9 cellular contexts compared by ENCODE assay signal in the genomic region with DNA sequence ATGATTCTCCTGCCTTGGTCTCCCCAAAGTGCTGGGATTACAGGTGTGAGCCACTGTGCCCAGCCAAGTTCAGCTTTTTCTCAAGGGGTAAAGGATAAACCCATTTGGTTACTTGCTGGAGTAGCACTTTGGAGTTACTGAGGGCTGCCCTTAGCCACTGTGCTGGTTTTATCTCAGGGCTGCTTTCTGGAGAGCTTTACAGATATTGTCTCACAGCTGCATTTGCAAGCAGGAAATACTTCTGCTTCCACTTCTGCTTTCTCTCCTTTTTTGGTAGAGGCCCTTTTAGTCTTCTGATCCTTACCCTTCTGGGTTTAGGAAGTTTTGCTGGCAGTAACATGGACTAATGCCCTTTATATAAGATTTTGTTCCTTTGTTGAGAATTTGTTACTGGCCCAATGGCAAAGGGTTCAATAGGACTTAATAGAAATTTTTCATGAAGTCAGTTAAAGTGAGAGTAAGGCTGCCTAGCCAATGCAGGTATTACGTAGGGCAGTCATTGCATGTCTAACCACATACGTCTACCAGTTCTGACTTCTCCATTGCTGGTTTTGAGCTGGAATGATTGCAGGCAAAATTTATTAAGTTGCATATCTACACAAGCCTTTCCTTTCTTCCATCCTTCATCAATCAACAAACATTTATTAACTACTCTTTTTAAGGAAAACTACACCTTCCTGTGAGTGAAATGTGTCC. TPM values are rescaled to one million over a fixed set of nuclear protein-coding genes. Genes with fewer than 3 reads are reported as not detected.
DNase-seq lines count a peak whose midpoint lies in the region; ATAC-seq, FAIRE-seq and TF ChIP-seq lines count a peak whose summit lies in the region.
"Had no signal": no experiment of that assay in that cellular context is flagged by ENCODE, and none has a peak within 500 bp of the region (broad histone marks: within the 10 kb centered on the region; RNA-seq: fewer than 3 reads in every experiment).

No MANE protein-coding gene starts in this region.

- H3K27me3 ChIP-seq in GM12878 (replicated peaks in 1 of 2; ENCODE audit: control insufficient read depth in 2 of 2, insufficient read depth in 2 of 2, low read length in 1 of 2) (no peaks in the 10 kb centered on the region), SJCRH30 (no peaks in the 10 kb centered on the region)
- H3K27me3 ChIP-seq: SJSA1 had no signal

- no peak for TF ChIP-seq RAD21 in GM12878 (IDR thresholded peaks at IDR 0.05; ENCODE audit: insufficient read depth, low read depth, low read length)

- 0% methylated on average over 2 of the region's 2 CpGs for WGBS in GM12878 (ENCODE audit: insufficient coverage, insufficient replicate concordance, low lambda C conversion rate, missing lambda C conversion rate)

- H2AFZ ChIP-seq in GM12878 (ENCODE audit: control insufficient read depth, low read depth, low read length) = no peak overlapping the region

- RAD21 ChIA-PET in GM12878 (lab: Charles Lee; ENCODE audit: unreplicated experiment) = interaction anchor here (0.9 to 1.5 kb wide), 5 partner anchors 9 to 145 kb away, joined by 3 to 5 read pairs (median 3); no protein-coding TSS in a partner anchor

- DNase-seq in CD1c-positive myeloid dendritic cell (ENCODE audit: extremely low spot score) = peak; percentile 61
- DNase-seq in GM12878 (ENCODE audit: low read depth, low spot score) = peak; percentile 55
- DNase-seq in stimulated activated CD4-positive, alpha-beta T cell treated with anti-CD3 and anti-CD28 coated beads, Interleukin-15, amount 100 ng/mL, for 24 hours = no peak
- DNase-seq in T-helper 9 cell = no peak
- DNase-seq in SJCRH30 = no peak

- ATAC-seq in GM19395 (IDR thresholded peaks at IDR 0.05; ENCODE audit: unreplicated experiment) (peak; percentile 92), HG03457 (IDR thresholded peaks at IDR 0.05; ENCODE audit: unreplicated experiment) (peak; percentile 49), GM12878 (peak; percentile 92), HG02763 (IDR thresholded peaks at IDR 0.05; ENCODE audit: unreplicated experiment) (no peak)

- no TSS peak for BruUV-seq in GM12878 (replicated peaks; lab: Mats Ljungman, UMichigan)

- peaks cover 33 to 53% of the 10 kb centered on the region in 2 experiments for H3K36me3 ChIP-seq in GM12878 (ENCODE audit: control insufficient read depth in 2 of 2, insufficient read depth in 2 of 2, low read length in 1 of 2)
- peaks cover 91% of the 10 kb centered on the region for H3K36me3 ChIP-seq in SJCRH30

- H3K27ac ChIP-seq in GM12878 (ENCODE audit: control insufficient read depth, insufficient read depth) (peak overlapping the region; percentile 80), SJCRH30 (no peak overlapping the region)
- H3K27ac ChIP-seq: SJSA1 had no signal

- SMC1A ChIA-PET in GM12878 (lab: Charles Lee; ENCODE audit: uncharacterized antibody, unreplicated experiment) = interaction anchor here (1.0 to 3.8 kb wide), 6 partner anchors 15 to 276 kb away, joined by 3 to 12 read pairs (median 4); no protein-coding TSS in a partner anchor

- no peak for TF ChIP-seq CTCF in GM12878 (IDR thresholded peaks at IDR 0.05 in 2 of 3, conservative IDR thresholded peaks at IDR 0.05 in 1 of 3; ENCODE audit: control insufficient read depth in 2 of 3, extremely low read depth in 1 of 3, insufficient read depth in 1 of 3, low read depth in 3 of 3, low read length in 3 of 3)

- intact Hi-C loops in GM12878 (cut with micrococcal nuclease; ENCODE audit: unreplicated experiment) = no loop called here

- peak overlapping the region; percentile 32 for H3K9ac ChIP-seq in GM12878 (ENCODE audit: control insufficient read depth, insufficient read depth, low read length)

- POLR2A ChIA-PET in GM12878 (lab: Charles Lee) = interaction anchor here (0.5 to 1.3 kb wide), 7 partner anchors 11 to 250 kb away, joined by 3 to 5 read pairs (median 3); a partner anchor contains a TSS

- H3K4me3 ChIP-seq in GM12878 = 0 out of 2 replicates have a peak overlapping the region, but pooled peaks have one; percentile 7
- no peak overlapping the region for H3K4me3 ChIP-seq in SJCRH30
- H3K4me3 ChIP-seq: SJSA1 had no signal

- TF ChIP-seq POLR2A in GM12878 (IDR thresholded peaks at IDR 0.05; ENCODE audit: low read depth, low read length) = no peak

- 0 out of 4 replicates have a peak, but pooled peaks of 1 of the 2 experiments have one; percentile 23 for TF ChIP-seq EP300 in GM12878 (IDR thresholded peaks at IDR 0.05; ENCODE audit: borderline replicate concordance in 1 of 2, control insufficient read depth in 1 of 2, low read depth in 2 of 2, low read length in 2 of 2)

- H3K9me3 ChIP-seq in GM12878 (replicated peaks; ENCODE audit: control insufficient read depth, insufficient read depth, low read length) = no peaks in the 10 kb centered on the region
- H3K9me3 ChIP-seq in SJCRH30 (replicated peaks) = no peaks in the 10 kb centered on the region
- H3K9me3 ChIP-seq: SJSA1 had no signal

- H3K79me2 ChIP-seq in GM12878 (ENCODE audit: control insufficient read depth, insufficient read depth, low read length) = peaks cover 17% of the 10 kb centered on the region

- peak; percentile 88 for FAIRE-seq in GM12878 (lab: Jason Lieb, UNC)

- H3K4me2 ChIP-seq in GM12878 (ENCODE audit: control insufficient read depth, insufficient read depth) = peak overlapping the region; percentile 53

- no peaks in the 10 kb centered on the region for H4K20me1 ChIP-seq in GM12878 (ENCODE audit: control insufficient read depth, insufficient read depth)

- in situ Hi-C loops in GM12878 (cut with MboI) = no loop called here

- H3K4me1 ChIP-seq in GM12878 (ENCODE audit: control insufficient read depth, insufficient read depth, low read length) (peaks cover 38% of the 10 kb centered on the region), SJCRH30 (no peaks in the 10 kb centered on the region)

- CTCF ChIA-PET in GM12878 (lab: Yijun Ruan, JAX) = interaction anchor here (0.7 to 2.8 kb wide), 11 partner anchors 13 to 274 kb away, joined by 3 to 18 read pairs (median 5); a partner anchor contains a TSS

TF ChIP-seq in GM12878, 131 proteins besides CTCF, POLR2A, EP300 and RAD21 (continues in another document):
- TF ChIP-seq RUNX3 (IDR thresholded peaks at IDR 0.05; ENCODE audit: low read length) (peak; percentile 73), CREB1 (IDR thresholded peaks at IDR 0.05; ENCODE audit: low read depth) (no peak), TCF3 (IDR thresholded peaks at IDR 0.05; ENCODE audit: borderline replicate concordance, insufficient read depth, low read depth, low read length) (peak; percentile 63; the same call in 1 of the 2 replicates), FOXM1 (IDR thresholded peaks at IDR 0.05; ENCODE audit: low read depth, low read length) (no peak), KLF5 (IDR thresholded peaks at IDR 0.05; ENCODE audit: partially characterized antibody) (no peak), ZNF207 (IDR thresholded peaks at IDR 0.05; ENCODE audit: borderline replicate concordance) (no peak), DPF2 (IDR thresholded peaks at IDR 0.05) (peak; percentile 67), MTA3 (IDR thresholded peaks at IDR 0.05; ENCODE audit: borderline replicate concordance, low read length) (0 out of 2 replicates have a peak, but pooled peaks have one; percentile 19), POLR2AphosphoS5 (IDR thresholded peaks at IDR 0.05; ENCODE audit: low read length) (0 out of 2 replicates have a peak, but pooled peaks have one; percentile 44), YY1 (IDR thresholded peaks at IDR 0.05; ENCODE audit: low read depth, low read length) (peak; percentile 7; the same call in 1 of the 2 replicates), ATF7 (IDR thresholded peaks at IDR 0.05; ENCODE audit: low read depth) (0 out of 2 replicates have a peak, but pooled peaks have one; percentile 38), SRF (IDR thresholded peaks at IDR 0.05; ENCODE audit: low read depth in 2 of 2, low read length in 2 of 2) (peak in 1 of 2 experiments; percentile 75; a peak in 1 of 4 replicates), JUNB (IDR thresholded peaks at IDR 0.05) (no peak; the same call in 1 of the 2 replicates)

RNA-seq across cellular contexts. Expression of a gene that starts 24.4 kb away (rescaled TPM):
- total RNA-seq in GM12878 (2013; cell fraction: nucleolus; rRNA removed) = 67.9 and 74.3 TPM in 2 replicates
- total RNA-seq in GM12878 (2014; rRNA removed) = 378 and 394 TPM in 2 replicates
- 405 and 421 TPM in 2 replicates for total RNA-seq in GM12878 (2014; rRNA removed; fragmentation: Illumina TruSeq; extraction: Trizol)
- total RNA-seq in GM12878 (2021) = 482 and 491 TPM in 2 replicates
- 209 TPM for polyA plus RNA-seq in GM12878 (2011; ENCODE audit: low read depth)
- 360 and 431 TPM in 2 replicates for polyA plus RNA-seq in GM12878 (2011; rRNA removed)
- 219 and 245 TPM in 2 replicates for polyA plus RNA-seq in GM12878 (2011; cell fraction: cytosol; rRNA removed)
- 178 and 179 TPM in 2 replicates for polyA plus RNA-seq in GM12878 (2011; cell fraction: nucleus; rRNA removed)
- 262 and 277 TPM in 2 replicates for polyA plus RNA-seq in GM12878 (2012)
- polyA plus RNA-seq in GM12878 (2014; fragmentation: Illumina TruSeq; extraction: Trizol) = 500 and 537 TPM in 2 replicates
- 100 to 1,000 TPM; 413 to 441 TPM for polyA plus RNA-seq in GM12878 (2014; fragmentation: Nextera tagmentation; extraction: Ambion mirVana)
- polyA plus RNA-seq in GM12878 (2014; rRNA removed) = 367 and 393 TPM in 2 replicates
- 100 to 1,000 TPM; 475 to 481 TPM for polyA plus RNA-seq in GM12878 (2016; fragmentation: Nextera tagmentation; extraction: Ambion mirVana)
- 238 and 242 TPM in 2 replicates for polyA minus RNA-seq in GM12878 (2011; rRNA and poly(A)+ RNA removed)
- polyA minus RNA-seq in GM12878 (2011; cell fraction: cytosol; rRNA and poly(A)+ RNA removed) = 82.6 and 88.4 TPM in 2 replicates
- 51.4 and 68.3 TPM in 2 replicates for polyA minus RNA-seq in GM12878 (2011; cell fraction: nucleus; rRNA and poly(A)+ RNA removed)
- 254 and 279 TPM in 2 replicates for total RNA-seq in SJCRH30 (2014; rRNA removed; shearing (Covaris generic))

RNA-seq across cellular contexts. Expression of a gene that starts 32.1 kb away (rescaled TPM):
- total RNA-seq in GM12878 (2013; cell fraction: nucleolus; rRNA removed) = 42.3 and 51.6 TPM in 2 replicates
- total RNA-seq in GM12878 (2014; rRNA removed) = 67.6 and 70.2 TPM in 2 replicates
- total RNA-seq in GM12878 (2014; rRNA removed; fragmentation: Illumina TruSeq; extraction: Trizol) = 92.1 and 95.8 TPM in 2 replicates
- total RNA-seq in GM12878 (2021) = 70.7 and 72.8 TPM in 2 replicates
- 38.5 TPM for polyA plus RNA-seq in GM12878 (2011; ENCODE audit: low read depth)
- polyA plus RNA-seq in GM12878 (2011; rRNA removed) = 50.4 and 55.0 TPM in 2 replicates
- polyA plus RNA-seq in GM12878 (2011; cell fraction: cytosol; rRNA removed) = 39.0 and 41.3 TPM in 2 replicates
- polyA plus RNA-seq in GM12878 (2011; cell fraction: nucleus; rRNA removed) = 13.9 and 18.3 TPM in 2 replicates
- 44.2 and 48.5 TPM in 2 replicates for polyA plus RNA-seq in GM12878 (2012)
- polyA plus RNA-seq in GM12878 (2014; fragmentation: Illumina TruSeq; extraction: Trizol) = 142 and 175 TPM in 2 replicates
- polyA plus RNA-seq in GM12878 (2014; fragmentation: Nextera tagmentation; extraction: Ambion mirVana) = 100 to 1,000 TPM; 111 to 147 TPM
- polyA plus RNA-seq in GM12878 (2014; rRNA removed) = 58.1 and 68.0 TPM in 2 replicates
- 100 to 1,000 TPM; 133 to 138 TPM for polyA plus RNA-seq in GM12878 (2016; fragmentation: Nextera tagmentation; extraction: Ambion mirVana)
- 39.4 and 40.4 TPM in 2 replicates for polyA minus RNA-seq in GM12878 (2011; rRNA and poly(A)+ RNA removed)
- polyA minus RNA-seq in GM12878 (2011; cell fraction: cytosol; rRNA and poly(A)+ RNA removed) = 16.8 and 18.8 TPM in 2 replicates
- 3.7 and 5.9 TPM in 2 replicates for polyA minus RNA-seq in GM12878 (2011; cell fraction: nucleus; rRNA and poly(A)+ RNA removed)
- 128 and 129 TPM in 2 replicates for total RNA-seq in SJCRH30 (2014; rRNA removed; shearing (Covaris generic))

Comparison
In these comparisons a context has a peak if more than half of its experiments do, and no peak if none do; other contexts are left out.
1. DNase-seq: peak in CD1c-positive myeloid dendritic cell (single experiment) and GM12878 (single experiment); none in stimulated activated CD4-positive, alpha-beta T cell treated with anti-CD3 and anti-CD28 coated beads, Interleukin-15, amount 100 ng/mL, for 24 hours (single experiment), T-helper 9 cell (single experiment) and SJCRH30 (0 of 2).